Comparison of ENCODE assay signal across 22 cellular contexts in genomic region chr3:127454051-127454450, GRCh38.
DNase-seq lines count a peak whose midpoint lies in the region; TF ChIP-seq lines count a peak whose summit lies in the region.
"Had no signal": no experiment of that assay in that cellular context is flagged by ENCODE, and none has a peak within 500 bp of the region (broad histone marks: within the 10 kb centered on the region; RNA-seq: fewer than 3 reads in every experiment).

No MANE protein-coding gene starts in this region.

- no peak for TF ChIP-seq POLR2A in sigmoid colon (IDR thresholded peaks at IDR 0.05)

- H3K4me3 Mint-ChIP-seq in CD14-positive monocyte (no peak overlapping the region), endodermal cell (no peak overlapping the region)
- H3K4me3 Mint-ChIP-seq: activated CD4-positive, alpha-beta T cell treated with anti-CD3 and anti-CD28 coated beads, Interleukin-2, amount 10 ng/mL, durations not matched to agents 7 days and 5 days; activated naive CD4-positive, alpha-beta T cell treated with anti-CD3 and anti-CD28 coated beads, Interleukin-2, amount 50 U/mL, for 24 hours; activated T-helper 17 cell treated with anti-CD3 and anti-CD28 coated beads, Interleukin-2, amount 50 U/mL, for 72 hours; CD4-positive, alpha-beta T cell; stimulated activated effector memory CD8-positive, alpha-beta T cell treated with anti-CD3 and anti-CD28 coated beads, Interleukin-12 subunit alpha, Interleukin-12 subunit beta, amount 100 ng/mL, for 72 hours had no signal

- intact Hi-C loops in CD14-positive monocyte (cut with micrococcal nuclease): loop anchor here (10.0 kb wide), 2 partner anchors 699 to 929 kb away; partner anchors contain the start of gene CHST13 (in 2 of the 2)
- intact Hi-C loops in sigmoid colon (cut with DNase I): loop anchor here (2.0 kb wide), 1 partner anchor 775 kb away; no protein-coding TSS in a partner anchor

- WGBS in endodermal cell (ENCODE audit: insufficient coverage in 1 of 2, insufficient read length in 1 of 2), 2 experiments: 91 to 100% methylated on average over 1 of the region's 1 CpG
- 82 to 96% methylated on average over 1 of the region's 1 CpG for WGBS in sigmoid colon, 2 donors

- H3K9me3 Mint-ChIP-seq in CD14-positive monocyte: peaks cover 0 to 4% (median 0%) of the 10 kb centered on the region in 7 donors
- H3K9me3 Mint-ChIP-seq in endodermal cell: no peaks in the 10 kb centered on the region
- H3K9me3 Mint-ChIP-seq: activated CD4-positive, alpha-beta T cell treated with anti-CD3 and anti-CD28 coated beads, Interleukin-2, amount 10 ng/mL, durations not matched to agents 7 days and 5 days; activated naive CD4-positive, alpha-beta T cell treated with anti-CD3 and anti-CD28 coated beads, Interleukin-2, amount 50 U/mL, for 24 hours; activated T-helper 17 cell treated with anti-CD3 and anti-CD28 coated beads, Interleukin-2, amount 50 U/mL, for 72 hours; CD4-positive, alpha-beta T cell; stimulated activated effector memory CD8-positive, alpha-beta T cell treated with anti-CD3 and anti-CD28 coated beads, Interleukin-12 subunit alpha, Interleukin-12 subunit beta, amount 100 ng/mL, for 72 hours had no signal

- H3K9me3 ChIP-seq in endodermal cell (ENCODE audit: control insufficient read depth, low read length) (no peaks in the 10 kb centered on the region), sigmoid colon (no peaks in the 10 kb centered on the region)
- H3K9me3 ChIP-seq: A549, prostate gland had no signal

- H3K27ac ChIP-seq in endodermal cell (ENCODE audit: low read depth, low read length) (no peak overlapping the region), sigmoid colon (no peak overlapping the region)
- H3K27ac ChIP-seq: A549, prostate gland, SJSA1, WERI-Rb-1 had no signal

- peaks cover 0 to 3% of the 10 kb centered on the region in 2 donors for H3K36me3 Mint-ChIP-seq in CD14-positive monocyte
- H3K36me3 Mint-ChIP-seq in endodermal cell (ENCODE audit: low read depth): no peaks in the 10 kb centered on the region
- H3K36me3 Mint-ChIP-seq: activated naive CD4-positive, alpha-beta T cell treated with anti-CD3 and anti-CD28 coated beads, Interleukin-2, amount 50 U/mL, for 24 hours; stimulated activated effector memory CD8-positive, alpha-beta T cell treated with anti-CD3 and anti-CD28 coated beads, Interleukin-12 subunit alpha, Interleukin-12 subunit beta, amount 100 ng/mL, for 72 hours had no signal

- peaks cover 3% of the 10 kb centered on the region for H3K4me1 ChIP-seq in endodermal cell (ENCODE audit: control insufficient read depth, insufficient read depth, low read length)
- H3K4me1 ChIP-seq in sigmoid colon: peaks cover 0 to 24% (median 24%) of the 10 kb centered on the region in 4 donors
- H3K4me1 ChIP-seq: A549 had no signal

- H3K4me3 ChIP-seq in endodermal cell (ENCODE audit: low read length) (no peak overlapping the region), sigmoid colon (no peak overlapping the region)
- H3K4me3 ChIP-seq: A549, prostate gland, SJSA1 had no signal

- DNase-seq in activated CD8-positive, alpha-beta memory T cell treated with anti-CD3 and anti-CD28 coated beads for 24 hours: peak; percentile 43
- DNase-seq in activated CD8-positive, alpha-beta memory T cell treated with anti-CD3 and anti-CD28 coated beads, Interleukin-2, amount 50 U/mL, for 4 hours: no peak
- DNase-seq in CD14-positive monocyte (ENCODE audit: low spot score) (peak; percentile 40), endodermal cell (peak; percentile 28), sigmoid colon (peak; percentile 43), NOMO-1 treated with DMSO at 0.1 percent for 48 hours (lab: John Stamatoyannopoulos, UW; ENCODE audit: unreplicated experiment) (no peak), SHP77 treated with DMSO at 0.1 percent for 48 hours (lab: John Stamatoyannopoulos, UW) (no peak), iPS-NIHi7 (ENCODE audit: extremely low spot score) (no peak)
- DNase-seq: activated CD4-positive, alpha-beta T cell treated with anti-CD3 and anti-CD28 coated beads, Interleukin-2, amount 10 ng/mL, durations not matched to agents 7 days and 5 days; IMR-90; NCI-H1436; NCI-H2081 treated with DMSO at 0.1 percent for 48 hours; NCI-H2227 treated with DMSO at 0.1 percent for 48 hours; NCI-H526 treated with DMSO at 0.1 percent for 48 hours; WERI-Rb-1 had no signal

- H3K36me3 ChIP-seq in endodermal cell (ENCODE audit: control insufficient read depth, insufficient read depth, low read length) (no peaks in the 10 kb centered on the region), sigmoid colon (no peaks in the 10 kb centered on the region)
- H3K36me3 ChIP-seq: prostate gland, SJSA1, WERI-Rb-1 had no signal

- TF ChIP-seq CTCF in CD14-positive monocyte (IDR thresholded peaks at IDR 0.05) (no peak), endodermal cell (conservative IDR thresholded peaks at IDR 0.05) (no peak), sigmoid colon (IDR thresholded peaks at IDR 0.05) (no peak)

- H3K4me1 Mint-ChIP-seq in CD14-positive monocyte: peaks cover 4% of the 10 kb centered on the region
- H3K4me1 Mint-ChIP-seq in endodermal cell: peaks cover 13% of the 10 kb centered on the region

- H3K27ac Mint-ChIP-seq in CD14-positive monocyte: no peak overlapping the region
- no peak overlapping the region for H3K27ac Mint-ChIP-seq in endodermal cell
- H3K27ac Mint-ChIP-seq: activated CD4-positive, alpha-beta T cell treated with anti-CD3 and anti-CD28 coated beads, Interleukin-2, amount 10 ng/mL, durations not matched to agents 7 days and 5 days; activated naive CD4-positive, alpha-beta T cell treated with anti-CD3 and anti-CD28 coated beads, Interleukin-2, amount 50 U/mL, for 24 hours; activated T-helper 17 cell treated with anti-CD3 and anti-CD28 coated beads, Interleukin-2, amount 50 U/mL, for 72 hours; CD4-positive, alpha-beta T cell; stimulated activated effector memory CD8-positive, alpha-beta T cell treated with anti-CD3 and anti-CD28 coated beads, Interleukin-12 subunit alpha, Interleukin-12 subunit beta, amount 100 ng/mL, for 72 hours had no signal

- H3K27me3 Mint-ChIP-seq in CD14-positive monocyte (ENCODE audit: low read depth in 3 of 3): peaks cover 45 to 60% (median 56%) of the 10 kb centered on the region in 3 donors
- peaks cover 72% of the 10 kb centered on the region for H3K27me3 Mint-ChIP-seq in endodermal cell (ENCODE audit: insufficient read depth)

- H3K27me3 ChIP-seq in endodermal cell (ENCODE audit: control insufficient read depth, insufficient read depth, low read length, poor library complexity, severe bottlenecking) (peaks cover 59% of the 10 kb centered on the region), sigmoid colon (peaks cover 30 to 93% (median 60%) of the 10 kb centered on the region in 3 donors)

- TF ChIP-seq EP300 in sigmoid colon (IDR thresholded peaks at IDR 0.05): no peak

- no peak overlapping the region for H3K9ac ChIP-seq in endodermal cell (ENCODE audit: extremely low read depth, low read length, poor library complexity, severe bottlenecking)

Comparison
In these comparisons a context has a peak if more than half of its experiments do, and no peak if none do; other contexts are left out.
1. DNase-seq: peak in activated CD8-positive, alpha-beta memory T cell treated with anti-CD3 and anti-CD28 coated beads for 24 hours (single experiment), CD14-positive monocyte (single experiment), endodermal cell (single experiment) and sigmoid colon (single experiment); none in activated CD8-positive, alpha-beta memory T cell treated with anti-CD3 and anti-CD28 coated beads, Interleukin-2, amount 50 U/mL, for 4 hours (single experiment), NOMO-1 treated with DMSO at 0.1 percent for 48 hours (single experiment), SHP77 treated with DMSO at 0.1 percent for 48 hours (single experiment) and iPS-NIHi7 (single experiment).